Comparison of ENCODE assay signal across 8 cellular contexts in the genomic region with DNA sequence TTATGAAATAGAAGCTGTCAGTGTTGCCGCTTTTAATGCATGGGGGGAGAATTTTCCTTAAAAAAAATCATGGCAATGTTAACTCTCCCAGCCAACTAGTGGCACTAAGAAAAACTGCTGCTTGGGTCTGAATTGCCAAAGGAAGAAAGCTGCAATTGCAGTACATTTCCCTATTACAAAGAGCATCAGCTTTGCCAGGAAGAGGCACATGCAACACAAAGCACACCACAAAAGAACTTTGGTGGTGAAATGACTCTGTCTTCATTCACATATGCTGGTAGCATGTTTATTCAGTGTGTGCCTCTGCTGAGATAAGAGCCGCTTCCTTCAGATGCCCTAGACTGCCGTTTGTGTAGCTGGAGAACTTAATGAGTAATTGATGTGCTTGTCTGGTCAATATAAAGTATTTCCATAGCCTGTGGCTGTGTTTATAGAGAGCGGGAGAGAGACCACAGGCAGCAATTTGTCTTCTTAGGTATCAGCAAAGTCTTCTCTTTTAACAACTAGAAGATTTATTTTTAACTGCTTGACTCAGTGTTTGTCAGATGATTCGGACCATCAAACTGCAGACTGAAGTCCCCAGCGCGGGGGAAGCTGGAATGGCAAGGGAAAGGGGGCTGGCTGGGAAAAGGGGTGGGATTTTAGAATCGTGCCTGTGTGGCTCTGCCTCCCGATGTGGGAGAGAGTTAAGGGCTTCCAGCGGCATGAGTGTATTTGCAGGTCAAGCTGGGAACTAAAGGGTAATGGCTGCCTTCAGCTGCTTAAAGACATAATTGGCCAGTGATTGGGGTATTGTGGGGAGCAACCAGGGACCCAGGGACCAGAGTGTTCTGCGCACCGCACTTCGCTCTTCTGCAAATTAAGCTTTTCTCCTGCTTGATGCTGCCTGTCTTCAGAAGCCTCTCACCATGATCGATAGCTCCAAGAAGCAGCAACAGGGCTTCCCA.
DNase-seq lines count a peak whose midpoint lies in the region; ATAC-seq and TF ChIP-seq lines count a peak whose summit lies in the region.

No MANE protein-coding gene starts in this region.

- no peaks in the 10 kb centered on the region for H4K20me1 ChIP-seq in GM23248 (ENCODE audit: insufficient read depth)
- H4K20me1 ChIP-seq in neural cell (ENCODE audit: insufficient read depth): no peaks in the 10 kb centered on the region

- H3K27ac ChIP-seq in GM23248 (peak overlapping the region; percentile 52), neural cell (ENCODE audit: low read length) (peak overlapping the region; percentile 24)

- peak overlapping the region; percentile 90 for H3K4me2 ChIP-seq in GM23248 (ENCODE audit: unreplicated experiment)
- H3K4me2 ChIP-seq in neural cell (ENCODE audit: low read length): peak overlapping the region; percentile 71

- H2AFZ ChIP-seq in GM23248 (peak overlapping the region; percentile 77), neural cell (ENCODE audit: low read depth, low read length) (no peak overlapping the region)

- peak; percentile 41 for TF ChIP-seq RAD21 in neural cell (conservative IDR thresholded peaks at IDR 0.05)

- no peak for TF ChIP-seq EP300 in neural cell (conservative IDR thresholded peaks at IDR 0.05; ENCODE audit: poor library complexity, severe bottlenecking)

- DNase-seq in A172 (ENCODE audit: low spot score) (peak; percentile 72), GM23248 (peak; percentile 86), SK-MEL-5 (ENCODE audit: low read depth, low spot score) (peak; percentile 39), fibroblast of peridontal ligament (ENCODE audit: extremely low read depth) (peak; percentile 86)
- DNase-seq in stimulated activated CD4-positive, alpha-beta T cell treated with anti-CD3 and anti-CD28 coated beads, Interleukin-4, amount 100 ng/mL, for 1 hour: no peak

- in situ Hi-C loops in GM23248 (cut with MboI) (no loop called here), SK-MEL-5 (cut with HindIII; ENCODE audit: low pct_unique_long_range_greater_than_20kb, low sequenced_read_pairs) (no loop called here)

- H3F3A ChIP-seq in GM23248 (ENCODE audit: insufficient read depth) (peaks cover 36% of the 10 kb centered on the region), neural cell (ENCODE audit: insufficient read depth, low read length, poor library complexity, severe bottlenecking) (peaks cover 6% of the 10 kb centered on the region)

- H3K9me2 ChIP-seq in GM23248 (ENCODE audit: insufficient read depth) (no peaks in the 10 kb centered on the region), neural cell (ENCODE audit: insufficient read depth, low read length) (no peaks in the 10 kb centered on the region)

- H3K4me3 ChIP-seq in GM23248 (peak overlapping the region; percentile 65), neural cell (ENCODE audit: low read length) (peak overlapping the region; percentile 62)

- no peaks in the 10 kb centered on the region for H3K36me3 ChIP-seq in GM23248 (ENCODE audit: low read depth)
- no peaks in the 10 kb centered on the region for H3K36me3 ChIP-seq in neural cell (ENCODE audit: insufficient read depth, low read length)

- H3K9me3 ChIP-seq in GM23248 (ENCODE audit: low read depth): no peaks in the 10 kb centered on the region
- no peaks in the 10 kb centered on the region for H3K9me3 ChIP-seq in neural cell (ENCODE audit: low read length)

- peaks cover 32% of the 10 kb centered on the region for H3K4me1 ChIP-seq in GM23248 (ENCODE audit: insufficient read depth)

- ATAC-seq in HG03342 (IDR thresholded peaks at IDR 0.05; ENCODE audit: unreplicated experiment): no peak
- ATAC-seq in GM21381 (IDR thresholded peaks at IDR 0.05; ENCODE audit: unreplicated experiment): no peak

- peak; percentile 71 for TF ChIP-seq CTCF in neural cell (IDR thresholded peaks at IDR 0.05; ENCODE audit: poor library complexity, severe bottlenecking)

- H3K79me2 ChIP-seq in GM23248 (ENCODE audit: insufficient read depth) (no peaks in the 10 kb centered on the region), neural cell (replicated peaks; ENCODE audit: insufficient read depth, low read length) (no peaks in the 10 kb centered on the region)

- H3K9ac ChIP-seq in GM23248: peak overlapping the region; percentile 60
- peak overlapping the region; percentile 38 for H3K9ac ChIP-seq in neural cell (ENCODE audit: low read length)

- WGBS in GM23248 (ENCODE audit: low coverage in 1 of 2, low lambda C conversion rate in 2 of 2, missing lambda C conversion rate in 2 of 2), 2 experiments: 12 to 17% methylated on average over 14 of the region's 14 CpGs

- H3K27me3 ChIP-seq in GM23248 (replicated peaks; ENCODE audit: insufficient read depth) (no peaks in the 10 kb centered on the region), neural cell (ENCODE audit: insufficient read depth, low read depth, low read length) (no peaks in the 10 kb centered on the region)

TF ChIP-seq in neural cell, 6 proteins besides CTCF, POLR2A, EP300 and RAD21:
- TF ChIP-seq REST (IDR thresholded peaks at IDR 0.05; ENCODE audit: borderline replicate concordance) (peak; percentile 21), SMC3 (conservative IDR thresholded peaks at IDR 0.05; ENCODE audit: poor library complexity) (peak; percentile 51), EZH2 (IDR thresholded peaks at IDR 0.05; ENCODE audit: borderline replicate concordance, insufficient read depth, low read length, poor library complexity, severe bottlenecking) (no peak), MXI1 (conservative IDR thresholded peaks at IDR 0.05; ENCODE audit: poor library complexity, severe bottlenecking) (no peak), TAF1 (IDR thresholded peaks at IDR 0.05; ENCODE audit: low read depth) (peak; percentile 37), POLR2AphosphoS5 (IDR thresholded peaks at IDR 0.05) (no peak)
TF ChIP-seq in neural cell: peak in this region for 3.
